ENCODE assay signal across 20 cellular contexts in the genomic region with DNA sequence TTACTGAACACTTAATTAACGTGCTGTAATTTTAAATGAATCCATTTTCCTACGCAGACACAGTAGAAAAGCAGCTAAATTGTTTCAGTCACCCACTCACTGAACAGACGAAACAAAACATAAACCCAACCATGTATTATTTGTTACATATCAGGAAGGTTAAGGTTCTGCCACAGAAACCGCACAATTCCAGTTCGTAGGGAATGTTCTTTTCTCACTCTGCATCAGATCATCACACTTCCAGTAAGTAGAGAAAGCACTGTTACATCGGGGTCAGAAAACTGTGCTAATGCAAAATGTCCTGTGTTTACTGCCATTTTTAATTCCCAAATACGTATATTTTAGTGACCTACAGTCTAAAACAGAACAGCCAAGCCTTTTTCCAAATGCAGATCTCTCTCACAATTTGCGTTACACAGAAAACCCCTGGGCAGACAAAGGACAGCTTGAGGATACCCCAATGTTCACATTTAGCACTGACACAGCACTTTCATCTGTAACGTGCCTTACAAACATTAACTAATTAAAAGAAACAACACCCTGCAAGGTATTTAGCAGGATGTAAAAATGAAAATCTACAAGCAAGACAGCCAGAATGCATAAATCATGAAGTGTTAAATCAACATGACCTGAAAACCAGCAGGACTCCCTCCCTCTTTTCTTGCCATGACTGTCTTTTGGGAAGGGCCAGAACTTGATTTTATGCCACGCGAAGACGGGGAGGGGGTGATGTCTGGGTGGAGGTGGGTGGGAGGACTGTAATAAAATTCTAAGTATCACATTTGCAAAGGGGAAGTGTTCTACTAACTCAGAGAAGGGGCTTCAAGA. TPM values are rescaled to one million over a fixed set of nuclear protein-coding genes. Genes with fewer than 3 reads are reported as not detected.
A peak's percentile ranks its signal among the peaks of the same experiment; 100 is the strongest.
DNase-seq lines count a peak whose midpoint lies in the region; ATAC-seq and TF ChIP-seq lines count a peak whose summit lies in the region.
"Had no signal": no experiment of that assay in that cellular context is flagged by ENCODE, and none has a peak within 500 bp of the region (broad histone marks: within the 10 kb centered on the region; RNA-seq: fewer than 3 reads in every experiment).

No MANE protein-coding gene starts in this region.

- no peak for TF ChIP-seq CTCF in endodermal cell (conservative IDR thresholded peaks at IDR 0.05)
- TF ChIP-seq CTCF in neural crest cell (conservative IDR thresholded peaks at IDR 0.05), result no peak

- no peaks in the 10 kb centered on the region for H3K27me3 ChIP-seq in endodermal cell (ENCODE audit: control insufficient read depth, insufficient read depth, low read length, poor library complexity, severe bottlenecking)
- H3K27me3 ChIP-seq: heart left ventricle, upper lobe of left lung had no signal

- in situ Hi-C loops in Caki2 (cut with HindIII; ENCODE audit: low pct_unique_long_range_greater_than_20kb, low sequenced_read_pairs), result loop anchor here (25.0 kb wide), 1 partner anchor 490 kb away; no protein-coding TSS in a partner anchor

- H3K4me3 Mint-ChIP-seq in endodermal cell (no peak overlapping the region), neural crest cell (no peak overlapping the region)
- no peak overlapping the region for H3K4me3 Mint-ChIP-seq in activated CD4-positive, alpha-beta T cell treated with anti-CD3 and anti-CD28 coated beads for 36 hours
- H3K4me3 Mint-ChIP-seq: CD4-positive, CD25-positive, alpha-beta regulatory T cell; stimulated activated memory B cell treated with anti-CD40 and anti-IgM and Interleukin-4, amounts not matched to agents 10 μg/mL and 1 μg/mL and 100 μg/mL, for 72 hours; T-helper 1 cell treated with Interleukin-12 subunit alpha and Interleukin-12 subunit beta and Interleukin-4 antibody, amounts not matched to agents 30 μg/mL and 1 μg/mL, for 36 hours had no signal

- H3K27ac ChIP-seq in endodermal cell (ENCODE audit: low read depth, low read length), result peak overlapping the region; percentile 83
- H3K27ac ChIP-seq: heart left ventricle, upper lobe of left lung had no signal

- DNase-seq in Caki2 (ENCODE audit: low read depth) (peak; percentile 71), NCI-H2227 (lab: John Stamatoyannopoulos, UW; ENCODE audit: unreplicated experiment) (peak; percentile 30), endodermal cell (no peak), neural crest cell (ENCODE audit: low read depth, low spot score) (no peak), activated T-cell treated with anti-CD3 and anti-CD28 coated beads for 4 hours (no peak), posterior vena cava (ENCODE audit: low spot score) (no peak), Right ventricle myocardium superior (no peak)
- DNase-seq in activated CD4-positive, alpha-beta T cell treated with anti-CD3 and anti-CD28 coated beads for 36 hours, result no peak
- DNase-seq: activated CD4-positive, CD25-positive, alpha-beta regulatory T cell; activated gamma-delta T cell treated with Interleukin-2 at 50 U/mL for 16 hours; anterior cingulate cortex; CD4-positive, CD25-positive, alpha-beta regulatory T cell; dermis blood vessel endothelial cell; heart left ventricle; Karpas-422; NK-92 treated with Interleukin-12 subunit alpha and Interleukin-12 subunit beta, amount 100 ng/mL, for 24 hours; small intestine; upper lobe of left lung had no signal

- no peak overlapping the region for H3K9ac ChIP-seq in endodermal cell (ENCODE audit: extremely low read depth, low read length, poor library complexity, severe bottlenecking)

- intact Hi-C loops in activated CD4-positive, alpha-beta T cell treated with anti-CD3 and anti-CD28 coated beads for 36 hours (cut with DNase I, micrococcal nuclease), result loop anchor here in 1 of 2 experiments (10.0 kb wide), 1 partner anchor 252 kb away; no protein-coding TSS in a partner anchor
- intact Hi-C loops in posterior vena cava (cut with DNase I), result no loop called here
- intact Hi-C loops in Right ventricle myocardium superior (cut with DNase I), result no loop called here

- no peak overlapping the region for H3K4me3 ChIP-seq in endodermal cell (ENCODE audit: low read length)
- H3K4me3 ChIP-seq: heart left ventricle, upper lobe of left lung had no signal

- H3K9me3 ChIP-seq in endodermal cell (ENCODE audit: control insufficient read depth, low read length), result peaks cover 29% of the 10 kb centered on the region
- H3K9me3 ChIP-seq: upper lobe of left lung had no signal

- CTCF ChIA-PET in activated CD4-positive, alpha-beta T cell treated with anti-CD3 and anti-CD28 coated beads for 36 hours (lab: Charles Lee), result interaction anchor here (0.7 kb wide), 1 partner anchor 481 kb away, joined by 3 read pairs; no protein-coding TSS in a partner anchor

- no peak overlapping the region for H3K27ac Mint-ChIP-seq in endodermal cell
- peak overlapping the region; percentile 63 for H3K27ac Mint-ChIP-seq in neural crest cell (ENCODE audit: unreplicated experiment)
- H3K27ac Mint-ChIP-seq in activated CD4-positive, alpha-beta T cell treated with anti-CD3 and anti-CD28 coated beads for 36 hours, result no peak overlapping the region
- H3K27ac Mint-ChIP-seq: CD4-positive, CD25-positive, alpha-beta regulatory T cell; stimulated activated memory B cell treated with anti-CD40 and anti-IgM and Interleukin-4, amounts not matched to agents 10 μg/mL and 1 μg/mL and 100 μg/mL, for 72 hours; T-helper 1 cell treated with Interleukin-12 subunit alpha and Interleukin-12 subunit beta and Interleukin-4 antibody, amounts not matched to agents 30 μg/mL and 1 μg/mL, for 36 hours had no signal

- no peaks in the 10 kb centered on the region for H3K36me3 ChIP-seq in endodermal cell (ENCODE audit: control insufficient read depth, insufficient read depth, low read length)
- H3K36me3 ChIP-seq: heart left ventricle, upper lobe of left lung had no signal

- H3K27me3 Mint-ChIP-seq in endodermal cell (ENCODE audit: insufficient read depth) (peaks cover 3% of the 10 kb centered on the region), neural crest cell (ENCODE audit: low read depth) (no peaks in the 10 kb centered on the region)
- H3K27me3 Mint-ChIP-seq in activated CD4-positive, alpha-beta T cell treated with anti-CD3 and anti-CD28 coated beads for 36 hours, result no peaks in the 10 kb centered on the region
- H3K27me3 Mint-ChIP-seq: stimulated activated memory B cell treated with anti-CD40 and anti-IgM and Interleukin-4, amounts not matched to agents 10 μg/mL and 1 μg/mL and 100 μg/mL, for 72 hours had no signal

- POLR2A ChIA-PET in activated CD4-positive, alpha-beta T cell treated with anti-CD3 and anti-CD28 coated beads for 36 hours (lab: Charles Lee), result no interaction called here

- no peak for ATAC-seq in activated CD4-positive, alpha-beta T cell treated with anti-CD3 and anti-CD28 coated beads for 36 hours
- ATAC-seq in Right ventricle myocardium superior (ENCODE audit: poor library complexity), result no peak
- ATAC-seq: heart left ventricle; stimulated activated memory B cell treated with anti-CD40 and anti-IgM and Interleukin-4, amounts not matched to agents 10 μg/mL and 1 μg/mL and 100 μg/mL, for 72 hours had no signal

- H3K9me3 Mint-ChIP-seq in endodermal cell (peaks cover 32% of the 10 kb centered on the region), neural crest cell (peaks cover 6% of the 10 kb centered on the region)
- H3K9me3 Mint-ChIP-seq in activated CD4-positive, alpha-beta T cell treated with anti-CD3 and anti-CD28 coated beads for 36 hours (ENCODE audit: low read depth), result no peaks in the 10 kb centered on the region
- H3K9me3 Mint-ChIP-seq: stimulated activated memory B cell treated with anti-CD40 and anti-IgM and Interleukin-4, amounts not matched to agents 10 μg/mL and 1 μg/mL and 100 μg/mL, for 72 hours; T-helper 1 cell treated with Interleukin-12 subunit alpha and Interleukin-12 subunit beta and Interleukin-4 antibody, amounts not matched to agents 30 μg/mL and 1 μg/mL, for 36 hours had no signal

- H3K36me3 Mint-ChIP-seq in endodermal cell (ENCODE audit: low read depth) (peaks cover 2% of the 10 kb centered on the region), neural crest cell (ENCODE audit: low read depth) (no peaks in the 10 kb centered on the region)
- no peaks in the 10 kb centered on the region for H3K36me3 Mint-ChIP-seq in activated CD4-positive, alpha-beta T cell treated with anti-CD3 and anti-CD28 coated beads for 36 hours (ENCODE audit: low read depth)
- H3K36me3 Mint-ChIP-seq: CD4-positive, CD25-positive, alpha-beta regulatory T cell; stimulated activated memory B cell treated with anti-CD40 and anti-IgM and Interleukin-4, amounts not matched to agents 10 μg/mL and 1 μg/mL and 100 μg/mL, for 72 hours had no signal

- H3K4me1 Mint-ChIP-seq in endodermal cell (peaks cover 23% of the 10 kb centered on the region), neural crest cell (peaks cover 34% of the 10 kb centered on the region)
- no peaks in the 10 kb centered on the region for H3K4me1 Mint-ChIP-seq in activated CD4-positive, alpha-beta T cell treated with anti-CD3 and anti-CD28 coated beads for 36 hours
- H3K4me1 Mint-ChIP-seq: CD4-positive, CD25-positive, alpha-beta regulatory T cell had no signal

- WGBS in endodermal cell (ENCODE audit: insufficient coverage in 1 of 2, insufficient read length in 1 of 2), 2 experiments, result 66 to 84% methylated on average over 5 to 12 of the region's 12 CpGs

- peaks cover 4% of the 10 kb centered on the region for H3K4me1 ChIP-seq in endodermal cell (ENCODE audit: control insufficient read depth, insufficient read depth, low read length)
- H3K4me1 ChIP-seq: upper lobe of left lung had no signal

RNA-seq across cellular contexts. Expression of a gene that starts 34.8 kb away (rescaled TPM):
- total RNA-seq in Caki2 (2014; rRNA removed; shearing (Covaris generic); ENCODE audit: low replicate concordance), result 33.2 and 55.8 TPM in 2 replicates
- total RNA-seq in endodermal cell, result 100 to 1,000 TPM; 147 to 174 TPM
- 66.6 TPM for polyA plus RNA-seq in endodermal cell (2013, experiment 1 of 2)
- polyA plus RNA-seq in endodermal cell (2013, experiment 2 of 2), result 78.0 TPM
- 17.7 and 18.0 TPM in 2 replicates for total RNA-seq in neural crest cell
- 10 to 100 TPM; 15.6 to 20.3 TPM for total RNA-seq in activated CD4-positive, alpha-beta T cell treated with anti-CD3 and anti-CD28 coated beads for 36 hours
- 100 to 1,000 TPM in 1 of 2 donors, 10 to 100 TPM in 1; 77.2 to 101 TPM for total RNA-seq in posterior vena cava
- 14.7 TPM for total RNA-seq in Right ventricle myocardium superior

Comparison
In these comparisons a context has a peak if more than half of its experiments do, and no peak if none do; other contexts are left out.
1. DNase-seq: peak in Caki2 (single experiment) and NCI-H2227 (single experiment); none in endodermal cell (single experiment), neural crest cell (single experiment), activated CD4-positive, alpha-beta T cell treated with anti-CD3 and anti-CD28 coated beads for 36 hours (single experiment), activated T-cell treated with anti-CD3 and anti-CD28 coated beads for 4 hours (single experiment), posterior vena cava (single experiment) and Right ventricle myocardium superior (single experiment).